1 cellular context compared by ENCODE assay signal in genomic region chr3:16841906-16842709, GRCh38.
TF ChIP-seq lines count a peak whose summit lies in the region.

No MANE protein-coding gene starts in this region.

TF ChIP-seq in GM12878, 131 proteins besides CTCF, POLR2A, EP300 and RAD21 (continued from another document):
- TF ChIP-seq ZNF384 (IDR thresholded peaks at IDR 0.05; ENCODE audit: borderline replicate concordance, low read depth, low read length), result peak; percentile 65; the same call in 1 of the 2 replicates
- TF ChIP-seq ZZZ3 (IDR thresholded peaks at IDR 0.05; ENCODE audit: control insufficient read depth, insufficient read length, low read depth), result no peak
- TF ChIP-seq PML (IDR thresholded peaks at IDR 0.05; ENCODE audit: low read length), result no peak
- TF ChIP-seq KAT2A (conservative IDR thresholded peaks at IDR 0.05; ENCODE audit: control insufficient read depth, low read depth, low read length), result no peak
- no peak for TF ChIP-seq SMAD5 (IDR thresholded peaks at IDR 0.05; ENCODE audit: low read depth)
- TF ChIP-seq MYC (IDR thresholded peaks at IDR 0.05; ENCODE audit: insufficient read depth, insufficient read length, insufficient replicate concordance, low read length, severe bottlenecking), result no peak
- TF ChIP-seq CBFB (IDR thresholded peaks at IDR 0.05; ENCODE audit: low read depth), result peak; percentile 74
- TF ChIP-seq RB1 (IDR thresholded peaks at IDR 0.05; ENCODE audit: borderline replicate concordance), result no peak
- TF ChIP-seq TBL1XR1 (IDR thresholded peaks at IDR 0.05; ENCODE audit: low read depth, low read length), result no peak
- no peak for TF ChIP-seq MYB (IDR thresholded peaks at IDR 0.05; ENCODE audit: borderline replicate concordance, low read depth, low read length)
- no peak for TF ChIP-seq ZNF24 (IDR thresholded peaks at IDR 0.05)
